15 cellular contexts compared by ENCODE assay signal in the genomic region with DNA sequence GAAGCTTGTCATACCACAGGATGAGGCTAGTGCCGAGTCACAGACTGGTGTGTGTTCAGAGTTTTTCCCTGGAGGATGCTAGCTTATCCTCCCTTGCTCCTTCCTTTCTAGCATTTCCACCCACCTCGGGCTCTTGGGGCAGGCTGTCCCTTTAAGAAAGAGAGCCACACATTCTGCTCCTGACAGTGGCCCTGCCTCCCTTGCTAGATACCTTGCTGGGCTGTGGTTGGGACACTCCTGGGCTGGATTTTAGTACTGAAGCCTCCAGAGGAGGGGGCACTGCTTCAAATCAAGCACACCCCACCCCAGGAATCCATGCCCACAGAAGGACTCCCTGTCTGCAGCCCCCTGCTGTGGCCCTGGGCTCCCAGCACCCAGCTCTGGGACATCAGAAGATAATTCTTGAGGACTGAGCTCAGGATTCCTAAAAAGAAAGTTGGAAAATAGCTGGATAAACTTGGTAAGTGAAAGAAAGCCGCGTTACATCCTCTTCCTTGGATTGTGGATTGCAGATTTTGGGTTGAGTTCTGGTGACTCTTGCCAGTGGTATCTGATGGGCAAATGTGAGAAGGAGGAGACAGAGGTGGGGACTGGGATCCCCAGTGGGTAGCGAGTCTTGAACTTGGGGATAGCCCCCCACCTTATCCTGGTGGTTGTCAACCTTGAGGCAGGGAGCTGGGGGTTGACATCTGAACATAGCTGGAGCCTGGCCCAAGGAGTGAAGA. TPM values are rescaled to one million over a fixed set of nuclear protein-coding genes. Genes with fewer than 3 reads are reported as not detected.
A peak's percentile ranks its signal among the peaks of the same experiment; 100 is the strongest.
DNase-seq lines count a peak whose midpoint lies in the region; ATAC-seq, FAIRE-seq and TF ChIP-seq lines count a peak whose summit lies in the region.
"Had no signal": no experiment of that assay in that cellular context is flagged by ENCODE, and none has a peak within 500 bp of the region (broad histone marks: within the 10 kb centered on the region; RNA-seq: fewer than 3 reads in every experiment).

No MANE protein-coding gene starts in this region.

- no peak overlapping the region for H3K27ac ChIP-seq in ACC112 (ENCODE audit: low read depth, low read length)
- peak overlapping the region; percentile 92 for H3K27ac ChIP-seq in cingulate gyrus (ENCODE audit: low read depth, low read length)
- H3K27ac ChIP-seq in kidney (ENCODE audit: low read depth in 2 of 2, low read length in 2 of 2) = peak overlapping the region; percentile 41 to 65
- peak overlapping the region; percentile 77 to 91 (median 87) for H3K27ac ChIP-seq in gastrocnemius medialis

- ATAC-seq in gastrocnemius medialis (peak in 1 of 2 donors; percentile 16), left colon (no peak)
- ATAC-seq: PC-3; stimulated activated effector memory CD8-positive, alpha-beta T cell treated with anti-CD3 and anti-CD28 coated beads, Interleukin-12 subunit alpha, Interleukin-12 subunit beta, amount 100 ng/mL, for 72 hours had no signal

- peak; percentile 36 to 57 for TF ChIP-seq POLR2A in gastrocnemius medialis (IDR thresholded peaks at IDR 0.05)

- no peaks in the 10 kb centered on the region for H3K79me2 ChIP-seq in ACC112 (ENCODE audit: control insufficient read depth, insufficient read depth, low read length, unreplicated experiment)

- peak overlapping the region; percentile 69 for H3K4me3 ChIP-seq in ACC112 (ENCODE audit: low read depth, low read length)
- H3K4me3 ChIP-seq in kidney (ENCODE audit: low read length in 2 of 2) = no peak overlapping the region
- peak overlapping the region; percentile 41 to 55 (median 45) for H3K4me3 ChIP-seq in gastrocnemius medialis

- DNase-seq in kidney = no peak
- DNase-seq in gastrocnemius medialis = peak; percentile 29 to 69
- no peak for DNase-seq in left colon
- no peak for DNase-seq in activated CD4-positive, CD25-positive, alpha-beta regulatory T cell (lab: John Stamatoyannopoulos, UW)
- no peak for DNase-seq in ureter (ENCODE audit: low spot score)
- DNase-seq in NCI-H2227 (lab: John Stamatoyannopoulos, UW; ENCODE audit: unreplicated experiment) = no peak
- DNase-seq: activated CD4-positive, alpha-beta memory T cell treated with anti-CD3 and anti-CD28 coated beads for 36 hours; activated effector memory CD4-positive, alpha-beta T cell treated with anti-CD3 and anti-CD28 coated beads, Interleukin-2, amount 50 U/mL, for 16 hours; DMS153; PC-3 had no signal

- peak overlapping the region in 1 of 2 donors; percentile 16 for H3K9ac ChIP-seq in kidney (ENCODE audit: low read length in 2 of 2)

- in situ Hi-C loops in gastrocnemius medialis (cut with MboI; ENCODE audit: low sequenced_read_pairs in 4 of 4) = no loop called here

- no peaks in the 10 kb centered on the region for H3K36me3 ChIP-seq in ACC112 (ENCODE audit: insufficient read depth, low read length)
- no peaks in the 10 kb centered on the region for H3K36me3 ChIP-seq in kidney (ENCODE audit: control insufficient read depth in 1 of 2, insufficient read depth in 2 of 2, low read length in 2 of 2)
- H3K36me3 ChIP-seq in gastrocnemius medialis = no peaks in the 10 kb centered on the region

- intact Hi-C loops in kidney (cut with DNase I) (no loop called here), gastrocnemius medialis (cut with DNase I; ENCODE audit: low total_unique reads) (no loop called here), left colon (cut with DNase I, micrococcal nuclease) (no loop called here)

- H3K9me3 ChIP-seq in kidney (ENCODE audit: control insufficient read depth in 1 of 2, low read length in 2 of 2) (no peaks in the 10 kb centered on the region), gastrocnemius medialis (no peaks in the 10 kb centered on the region)

- peaks cover 21% of the 10 kb centered on the region for H3K4me1 ChIP-seq in ACC112 (ENCODE audit: control insufficient read depth, insufficient read depth, low read length, unreplicated experiment)
- H3K4me1 ChIP-seq in kidney (ENCODE audit: control insufficient read depth in 1 of 2, insufficient read depth in 1 of 2, low read depth in 1 of 2, low read length in 2 of 2) = peaks cover 0 to 20% of the 10 kb centered on the region in 2 donors
- peaks cover 47 to 68% of the 10 kb centered on the region in 2 donors for H3K4me1 ChIP-seq in gastrocnemius medialis

- no peak overlapping the region for H2AFZ ChIP-seq in ACC112 (ENCODE audit: low read length, unreplicated experiment)

- H3K27me3 ChIP-seq in ACC112 (ENCODE audit: insufficient read depth, low read length) = no peaks in the 10 kb centered on the region
- H3K27me3 ChIP-seq in gastrocnemius medialis = no peaks in the 10 kb centered on the region

- TF ChIP-seq CTCF in kidney (IDR thresholded peaks at IDR 0.05; ENCODE audit: borderline replicate concordance, extremely low read depth, insufficient read depth) = no peak
- no peak for TF ChIP-seq CTCF in gastrocnemius medialis (IDR thresholded peaks at IDR 0.05 in 4 of 5, conservative IDR thresholded peaks at IDR 0.05 in 1 of 5)

- FAIRE-seq in kidney (lab: Jason Lieb, UNC) = no peak
- FAIRE-seq: A204.1, GM12892 had no signal

RNA-seq across cellular contexts. Expression of a gene that starts 29.0 kb away (rescaled TPM):
- total RNA-seq in kidney (19.8 TPM), gastrocnemius medialis (10 to 100 TPM; 25.9 to 84.0 (median 48.5) TPM), left colon (1 to 10 TPM; 7.1 to 9.8 TPM), ureter (23.0 TPM)
- polyA plus RNA-seq in kidney (ENCODE audit: insufficient read depth, low read depth, low replicate concordance) = 6.9 TPM
- total RNA-seq: activated CD4-positive, alpha-beta memory T cell treated with anti-CD3 and anti-CD28 coated beads for 36 hours; PC-3 had no signal

Comparison
In these comparisons a context has a peak if more than half of its experiments do, and no peak if none do; other contexts are left out.
1. H3K4me3 ChIP-seq: peak in ACC112 (single experiment) and gastrocnemius medialis (4 of 4); none in kidney (0 of 2).
2. DNase-seq: peak in gastrocnemius medialis (2 of 2); none in kidney (single experiment), left colon (0 of 2), activated CD4-positive, CD25-positive, alpha-beta regulatory T cell (0 of 4), ureter (single experiment) and NCI-H2227 (single experiment).